9 cellular contexts compared by ENCODE assay signal in the genomic region with DNA sequence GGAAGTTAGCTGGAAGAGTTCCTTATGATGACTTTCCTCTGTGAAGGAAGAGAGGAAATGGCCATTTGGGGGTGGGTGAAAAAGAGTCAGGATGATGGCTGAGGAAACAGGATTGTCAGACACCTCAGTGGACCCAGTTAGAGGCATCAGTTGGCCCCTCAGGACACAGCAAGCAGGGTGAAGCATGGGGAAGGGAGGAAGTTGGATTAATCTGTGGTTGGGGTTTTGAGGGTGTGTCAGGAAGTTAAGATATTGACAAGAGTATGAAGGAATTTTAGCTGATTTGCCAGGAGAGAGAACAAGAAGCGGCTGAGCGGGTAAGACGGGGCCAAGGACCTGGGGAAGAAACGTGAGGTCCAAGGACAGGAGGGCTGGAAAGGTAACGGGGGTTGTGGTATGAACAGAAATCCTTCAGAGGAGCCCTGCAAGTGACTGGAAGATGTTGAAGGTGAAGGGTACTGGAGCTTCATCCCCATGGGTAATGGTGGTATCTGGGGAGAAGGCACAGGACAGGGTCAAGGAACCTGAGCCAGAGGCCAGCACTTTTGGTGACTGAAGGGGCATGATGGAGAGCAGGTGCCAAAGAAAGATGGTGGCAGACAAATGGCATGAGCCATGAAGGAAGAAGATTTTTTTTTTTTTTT. TPM values are rescaled to one million over a fixed set of nuclear protein-coding genes. Genes with fewer than 3 reads are reported as not detected.
A peak's percentile ranks its signal among the peaks of the same experiment; 100 is the strongest.
DNase-seq lines count a peak whose midpoint lies in the region; ATAC-seq, FAIRE-seq and TF ChIP-seq lines count a peak whose summit lies in the region.
"Had no signal": no experiment of that assay in that cellular context is flagged by ENCODE, and none has a peak within 500 bp of the region (broad histone marks: within the 10 kb centered on the region; RNA-seq: fewer than 3 reads in every experiment).

No MANE protein-coding gene starts in this region.

- SMC1A ChIA-PET in GM12878 (lab: Charles Lee; ENCODE audit: uncharacterized antibody, unreplicated experiment), result no interaction called here

- FAIRE-seq in GM12878 (lab: Jason Lieb, UNC), result no peak
- FAIRE-seq: A204.1 had no signal

- H3K27ac ChIP-seq in GM12878 (ENCODE audit: control insufficient read depth, insufficient read depth), result no peak overlapping the region
- no peak overlapping the region for H3K27ac ChIP-seq in trophoblast cell (ENCODE audit: low read depth, low read length)

- no peaks in the 10 kb centered on the region for H4K20me1 ChIP-seq in GM12878 (ENCODE audit: control insufficient read depth, insufficient read depth)

- H2AFZ ChIP-seq in GM12878 (ENCODE audit: control insufficient read depth, low read depth, low read length) (no peak overlapping the region), trophoblast cell (ENCODE audit: insufficient read depth, low read length, poor library complexity) (no peak overlapping the region)

- POLR2A ChIA-PET in GM12878 (lab: Charles Lee), result interaction anchor here (1.0 to 1.4 kb wide), 2 partner anchors 11 to 17 kb away, joined by 4 to 5 read pairs; no protein-coding TSS in a partner anchor

- RAD21 ChIA-PET in GM12878 (lab: Charles Lee; ENCODE audit: unreplicated experiment), result no interaction called here

- H3K27me3 ChIP-seq in GM12878 (replicated peaks in 1 of 2; ENCODE audit: control insufficient read depth in 2 of 2, insufficient read depth in 2 of 2, low read length in 1 of 2) (no peaks in the 10 kb centered on the region), trophoblast cell (ENCODE audit: insufficient read depth, low read length) (no peaks in the 10 kb centered on the region)

- intact Hi-C loops in GM12878 (cut with micrococcal nuclease; ENCODE audit: unreplicated experiment), result loop anchor here (5.0 kb wide), 2 partner anchors 82 to 623 kb away; partner anchors contain the start of genes NISCH and PRKCD

- H2BK5ac ChIP-seq in trophoblast cell (ENCODE audit: low read depth, low read length, poor library complexity), result no peak overlapping the region

- WGBS in GM12878 (ENCODE audit: insufficient coverage, insufficient replicate concordance, low lambda C conversion rate, missing lambda C conversion rate), result 96% methylated on average over 5 of the region's 5 CpGs
- WGBS in trophoblast cell (ENCODE audit: extremely low coverage, insufficient coverage, insufficient read length), result no CpG with 5 or more reads among the region's 5 CpGs

- CTCF ChIA-PET in GM12878 (lab: Yijun Ruan, JAX), result interaction anchor here (0.7 kb wide), 1 partner anchor 16 kb away, joined by 3 read pairs; no protein-coding TSS in a partner anchor

- H4K91ac ChIP-seq in trophoblast cell (ENCODE audit: low read depth, low read length), result no peak overlapping the region

- no peak overlapping the region for H2AK5ac ChIP-seq in trophoblast cell (ENCODE audit: low read length)

- H3K23ac ChIP-seq in trophoblast cell (ENCODE audit: low read length), result no peak overlapping the region

- TF ChIP-seq POLR2A in NB4 (IDR thresholded peaks at IDR 0.05; ENCODE audit: extremely low read depth, insufficient read length) (no peak), GM12878 (IDR thresholded peaks at IDR 0.05; ENCODE audit: low read depth, low read length) (no peak)

- H3K4me2 ChIP-seq in GM12878 (ENCODE audit: control insufficient read depth, insufficient read depth), result peak overlapping the region; percentile 79
- H3K4me2 ChIP-seq in trophoblast cell (ENCODE audit: low read length), result no peak overlapping the region

- no peak overlapping the region for H4K12ac ChIP-seq in trophoblast cell (ENCODE audit: low read depth, low read length)

- H3K4me3 ChIP-seq in NB4 (ENCODE audit: low read depth, low read length), result peak overlapping the region; percentile 99
- peak overlapping the region; percentile 37; the same call in 1 of the 2 replicates for H3K4me3 ChIP-seq in GM12878
- H3K4me3 ChIP-seq in trophoblast cell (ENCODE audit: low read depth, low read length), result no peak overlapping the region

- H3K9ac ChIP-seq in GM12878 (ENCODE audit: control insufficient read depth, insufficient read depth, low read length), result no peak overlapping the region
- peak overlapping the region; percentile 35 for H3K9ac ChIP-seq in trophoblast cell (ENCODE audit: low read length)

- no peak for TF ChIP-seq RAD21 in GM12878 (IDR thresholded peaks at IDR 0.05; ENCODE audit: insufficient read depth, low read depth, low read length)

- DNase-seq in SIG-M5 treated with dmso at 0.1 percent for 504 hours (lab: John Stamatoyannopoulos, UW; ENCODE audit: unreplicated experiment), result peak; percentile 39
- DNase-seq in SIG-M5 (lab: John Stamatoyannopoulos, UW), result no peak
- peak; percentile 50 for DNase-seq in NB4 (ENCODE audit: low read depth)
- no peak for DNase-seq in GM12878 (ENCODE audit: low read depth, low spot score)
- no peak for DNase-seq in trophoblast cell
- DNase-seq in stimulated activated CD4-positive, alpha-beta T cell treated with anti-CD3 and anti-CD28 coated beads, Interleukin-2, amount 100 ng/mL, for 24 hours, result no peak

- no peak overlapping the region for H4K8ac ChIP-seq in trophoblast cell (ENCODE audit: low read depth, low read length)

- H2BK120ac ChIP-seq in trophoblast cell (ENCODE audit: insufficient read depth, low read length, poor library complexity), result no peak overlapping the region

- H3K9me3 ChIP-seq in GM12878 (replicated peaks; ENCODE audit: control insufficient read depth, insufficient read depth, low read length), result no peaks in the 10 kb centered on the region
- H3K9me3 ChIP-seq in trophoblast cell (ENCODE audit: insufficient read depth, low read depth, low read length), result peaks cover 2% of the 10 kb centered on the region

- H3K18ac ChIP-seq in trophoblast cell (ENCODE audit: low read length), result peak overlapping the region; percentile 54

- H2BK12ac ChIP-seq in trophoblast cell (ENCODE audit: low read length), result no peak overlapping the region

- ATAC-seq in GM12878 (no peak), GM19397 (IDR thresholded peaks at IDR 0.05; ENCODE audit: unreplicated experiment) (no peak), HG02884 (IDR thresholded peaks at IDR 0.05; ENCODE audit: unreplicated experiment) (no peak)

- H3K36me3 ChIP-seq in GM12878 (ENCODE audit: control insufficient read depth in 2 of 2, insufficient read depth in 2 of 2, low read length in 1 of 2) (peaks cover 0 to 18% of the 10 kb centered on the region in 2 experiments; a peak in 2 of 4 replicates), trophoblast cell (ENCODE audit: control insufficient read depth in 1 of 2, insufficient read depth in 2 of 2, low read length in 2 of 2) (peaks cover 8 to 13% of the 10 kb centered on the region in 2 experiments)

- no TSS peak for BruUV-seq in GM12878 (replicated peaks; lab: Mats Ljungman, UMichigan)

- peaks cover 9% of the 10 kb centered on the region for H3K4me1 ChIP-seq in GM12878 (ENCODE audit: control insufficient read depth, insufficient read depth, low read length)
- H3K4me1 ChIP-seq in trophoblast cell (ENCODE audit: control insufficient read depth in 1 of 2, insufficient read depth in 2 of 2, low read length in 2 of 2), result peaks cover 16 to 22% of the 10 kb centered on the region in 2 experiments

- no peak for TF ChIP-seq EP300 in GM12878 (IDR thresholded peaks at IDR 0.05; ENCODE audit: borderline replicate concordance in 1 of 2, control insufficient read depth in 1 of 2, low read depth in 2 of 2, low read length in 2 of 2)

- no peak overlapping the region for H3K14ac ChIP-seq in trophoblast cell (ENCODE audit: low read length)

- peaks cover 37% of the 10 kb centered on the region for H3K79me2 ChIP-seq in GM12878 (ENCODE audit: control insufficient read depth, insufficient read depth, low read length)
- peaks cover 14% of the 10 kb centered on the region for H3K79me2 ChIP-seq in trophoblast cell (ENCODE audit: control insufficient read depth, insufficient read depth, low read length, poor library complexity)

- peaks cover 8% of the 10 kb centered on the region for H3K79me1 ChIP-seq in trophoblast cell (ENCODE audit: low read length)

- TF ChIP-seq CTCF in NB4 (IDR thresholded peaks at IDR 0.05; ENCODE audit: low read depth, low read length) (no peak), GM12878 (IDR thresholded peaks at IDR 0.05 in 2 of 3, conservative IDR thresholded peaks at IDR 0.05 in 1 of 3; ENCODE audit: control insufficient read depth in 2 of 3, extremely low read depth in 1 of 3, insufficient read depth in 1 of 3, low read depth in 3 of 3, low read length in 3 of 3) (no peak)

- in situ Hi-C loops in GM12878 (cut with MboI), result no loop called here

- peak overlapping the region; percentile 34 for H3K4ac ChIP-seq in trophoblast cell (ENCODE audit: low read depth, low read length)

RNA-seq across cellular contexts. Expression of gene UQCC5, which starts 2.7 kb away (rescaled TPM):
- total RNA-seq in GM12878 (2013; cell fraction: nucleolus; rRNA removed), result 13.7 and 16.2 TPM in 2 replicates
- total RNA-seq in GM12878 (2014; rRNA removed) (11.8 and 20.8 TPM in 2 replicates), GM12878 (2014; rRNA removed; fragmentation: Illumina TruSeq; extraction: Trizol) (20.6 and 28.0 TPM in 2 replicates), GM12878 (2021) (26.2 and 27.0 TPM in 2 replicates)
- 0.71 TPM for polyA plus RNA-seq in GM12878 (2011; ENCODE audit: low read depth)
- polyA plus RNA-seq in GM12878 (2011; rRNA removed) (13.5 and 15.1 TPM in 2 replicates), GM12878 (2014; fragmentation: Illumina TruSeq; extraction: Trizol) (4.0 and 18.3 TPM in 2 replicates), GM12878 (2014; fragmentation: Nextera tagmentation; extraction: Ambion mirVana) (10 to 100 TPM; 38.4 to 56.8 TPM), GM12878 (2014; rRNA removed) (28.1 and 38.5 TPM in 2 replicates), GM12878 (2016; fragmentation: Nextera tagmentation; extraction: Ambion mirVana) (10 to 100 TPM; 69.1 to 84.8 TPM)
- 5.5 and 37.3 TPM in 2 replicates for polyA plus RNA-seq in GM12878 (2011; cell fraction: cytosol; rRNA removed)
- polyA plus RNA-seq in GM12878 (2011; cell fraction: nucleus; rRNA removed), result 18.7 and 21.9 TPM in 2 replicates
- 32.2 and 72.8 TPM in 2 replicates for polyA plus RNA-seq in GM12878 (2012)
- 8.0 and 8.6 TPM in 2 replicates for polyA minus RNA-seq in GM12878 (2011; rRNA and poly(A)+ RNA removed)
- 1.5 and 4.3 TPM in 2 replicates for polyA minus RNA-seq in GM12878 (2011; cell fraction: cytosol; rRNA and poly(A)+ RNA removed)
- polyA minus RNA-seq in GM12878 (2011; cell fraction: nucleus; rRNA and poly(A)+ RNA removed), result 9.8 and 12.5 TPM in 2 replicates
- polyA plus RNA-seq in trophoblast cell (2013), result 68.9 TPM in 2 replicates

RNA-seq across cellular contexts. Expression of gene NT5DC2, which starts 5.5 kb away (rescaled TPM):
- total RNA-seq in GM12878 (2013; cell fraction: nucleolus; rRNA removed), result 28.6 and 34.5 TPM in 2 replicates
- total RNA-seq in GM12878 (2014; rRNA removed), result 79.6 and 107 TPM in 2 replicates
- 48.6 and 58.3 TPM in 2 replicates for total RNA-seq in GM12878 (2014; rRNA removed; fragmentation: Illumina TruSeq; extraction: Trizol)
- total RNA-seq in GM12878 (2021), result 122 and 135 TPM in 2 replicates
- 35.3 TPM for polyA plus RNA-seq in GM12878 (2011; ENCODE audit: low read depth)
- 43.2 and 75.3 TPM in 2 replicates for polyA plus RNA-seq in GM12878 (2011; rRNA removed)
- 68.9 and 95.2 TPM in 2 replicates for polyA plus RNA-seq in GM12878 (2011; cell fraction: cytosol; rRNA removed)
- polyA plus RNA-seq in GM12878 (2011; cell fraction: nucleus; rRNA removed), result 199 and 214 TPM in 2 replicates
- 80.0 and 87.5 TPM in 2 replicates for polyA plus RNA-seq in GM12878 (2012)
- polyA plus RNA-seq in GM12878 (2014; fragmentation: Illumina TruSeq; extraction: Trizol), result 77.0 and 80.3 TPM in 2 replicates
- 10 to 100 TPM; 21.6 to 34.8 TPM for polyA plus RNA-seq in GM12878 (2014; fragmentation: Nextera tagmentation; extraction: Ambion mirVana)
- polyA plus RNA-seq in GM12878 (2014; rRNA removed), result 130 and 144 TPM in 2 replicates
- 10 to 100 TPM; 32.1 to 51.0 TPM for polyA plus RNA-seq in GM12878 (2016; fragmentation: Nextera tagmentation; extraction: Ambion mirVana)
- 53.0 and 67.6 TPM in 2 replicates for polyA minus RNA-seq in GM12878 (2011; rRNA and poly(A)+ RNA removed)
- 23.5 and 26.6 TPM in 2 replicates for polyA minus RNA-seq in GM12878 (2011; cell fraction: cytosol; rRNA and poly(A)+ RNA removed)
- 30.9 and 54.3 TPM in 2 replicates for polyA minus RNA-seq in GM12878 (2011; cell fraction: nucleus; rRNA and poly(A)+ RNA removed)
- polyA plus RNA-seq in trophoblast cell (2013), result 247 and 254 TPM in 2 replicates

RNA-seq across cellular contexts. Expression of gene STAB1, which starts 44.0 kb away (rescaled TPM):
- total RNA-seq in GM12878 (2013; cell fraction: nucleolus; rRNA removed), result 0.22 and 0.23 TPM in 2 replicates
- not detected in 2 replicates for total RNA-seq in GM12878 (2014; rRNA removed)
- total RNA-seq in GM12878 (2014; rRNA removed; fragmentation: Illumina TruSeq; extraction: Trizol), result not detected in 2 replicates
- total RNA-seq in GM12878 (2021), result 0.35 and 0.46 TPM in 2 replicates
- polyA plus RNA-seq in GM12878 (2011; ENCODE audit: low read depth), result not detected
- not detected in 2 replicates for polyA plus RNA-seq in GM12878 (2011; rRNA removed)
- polyA plus RNA-seq in GM12878 (2011; cell fraction: cytosol; rRNA removed), result 0.02 TPM in 1 of 2 replicates, not detected in the other
- 0.13 and 0.42 TPM in 2 replicates for polyA plus RNA-seq in GM12878 (2011; cell fraction: nucleus; rRNA removed)
- 0.11 TPM in 1 of 2 replicates, not detected in the other for polyA plus RNA-seq in GM12878 (2012)
- not detected in 2 replicates for polyA plus RNA-seq in GM12878 (2014; fragmentation: Illumina TruSeq; extraction: Trizol)
- not detected for polyA plus RNA-seq in GM12878 (2014; fragmentation: Nextera tagmentation; extraction: Ambion mirVana)
- polyA plus RNA-seq in GM12878 (2014; rRNA removed), result not detected in 2 replicates
- polyA plus RNA-seq in GM12878 (2016; fragmentation: Nextera tagmentation; extraction: Ambion mirVana), result not detected
- polyA minus RNA-seq in GM12878 (2011; rRNA and poly(A)+ RNA removed), result 0.15 TPM in 1 of 2 replicates, not detected in the other
- not detected in 2 replicates for polyA minus RNA-seq in GM12878 (2011; cell fraction: cytosol; rRNA and poly(A)+ RNA removed)
- polyA minus RNA-seq in GM12878 (2011; cell fraction: nucleus; rRNA and poly(A)+ RNA removed), result 0.10 TPM in 1 of 2 replicates, not detected in the other
- 0.14 and 0.19 TPM in 2 replicates for polyA plus RNA-seq in trophoblast cell (2013)

Comparison
In these comparisons a context has a peak if more than half of its experiments do, and no peak if none do; other contexts are left out.
1. DNase-seq: peak in SIG-M5 treated with dmso at 0.1 percent for 504 hours (single experiment) and NB4 (single experiment); none in SIG-M5 (single experiment), GM12878 (single experiment), trophoblast cell (0 of 2) and stimulated activated CD4-positive, alpha-beta T cell treated with anti-CD3 and anti-CD28 coated beads, Interleukin-2, amount 100 ng/mL, for 24 hours (0 of 2).